1 cellular context compared by ENCODE assay signal in genomic region chr13:94708031-94708571, GRCh38.
TF ChIP-seq lines count a peak whose summit lies in the region.

No MANE protein-coding gene starts in this region.

TF ChIP-seq in WTC11, 78 proteins besides CTCF, POLR2A, EP300 and RAD21 (continued from another document):
- TF ChIP-seq ERG (CRISPR knock-in tag; IDR thresholded peaks at IDR 0.05), result no peak
- TF ChIP-seq ZNF263 (CRISPR knock-in tag; IDR thresholded peaks at IDR 0.05; ENCODE audit: low read depth), result peak; percentile 77; the same call in 1 of the 2 replicates
- no peak for TF ChIP-seq ZNF219 (CRISPR knock-in tag; IDR thresholded peaks at IDR 0.05; ENCODE audit: borderline replicate concordance)
- TF ChIP-seq HMGA2 (CRISPR knock-in tag; IDR thresholded peaks at IDR 0.05), result 0 out of 2 replicates have a peak, but pooled peaks have one; percentile 4
- TF ChIP-seq FOXJ3 (CRISPR knock-in tag; IDR thresholded peaks at IDR 0.05; ENCODE audit: borderline replicate concordance), result no peak
- TF ChIP-seq MYBL2 (CRISPR knock-in tag; IDR thresholded peaks at IDR 0.05), result no peak
- TF ChIP-seq MLX (CRISPR knock-in tag; IDR thresholded peaks at IDR 0.05), result no peak
- no peak for TF ChIP-seq RORB (CRISPR knock-in tag; IDR thresholded peaks at IDR 0.05)
- TF ChIP-seq ZNF671 (CRISPR knock-in tag; IDR thresholded peaks at IDR 0.05), result no peak
- no peak for TF ChIP-seq ZNF138 (CRISPR knock-in tag; conservative IDR thresholded peaks at IDR 0.05)
- no peak for TF ChIP-seq FOXK1 (CRISPR knock-in tag; IDR thresholded peaks at IDR 0.05)
- no peak for TF ChIP-seq NFYB (CRISPR knock-in tag; conservative IDR thresholded peaks at IDR 0.05; ENCODE audit: low read depth)
